8 cellular contexts compared by ENCODE assay signal in the genomic region with DNA sequence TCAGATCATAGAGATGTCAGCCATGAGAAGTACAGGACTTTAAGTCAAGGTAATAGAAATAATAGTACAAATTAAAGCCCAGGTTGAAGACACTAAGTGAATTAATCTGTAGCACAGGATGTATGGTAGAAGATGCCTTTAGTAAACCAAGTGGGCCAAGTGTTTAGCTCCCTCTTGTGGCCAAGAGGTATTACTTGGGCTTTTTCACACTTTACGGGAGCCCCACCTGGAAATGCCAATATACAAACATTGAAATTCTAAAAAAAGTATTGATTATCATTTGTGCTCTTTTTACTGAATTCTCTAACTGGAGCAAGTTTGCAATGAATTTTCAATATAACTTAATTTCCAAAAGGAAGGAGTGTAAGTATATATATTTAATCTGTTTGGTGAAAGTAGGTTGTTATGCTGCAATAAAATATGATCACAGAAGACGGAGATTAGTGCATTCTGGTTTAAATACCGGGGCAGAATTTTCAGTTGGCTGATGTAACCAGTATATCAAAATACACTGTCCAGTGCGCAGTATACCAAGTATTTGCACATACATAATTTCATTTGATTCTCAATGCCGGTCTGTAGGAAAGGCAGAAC.
DNase-seq lines count a peak whose midpoint lies in the region; ATAC-seq and TF ChIP-seq lines count a peak whose summit lies in the region.

No MANE protein-coding gene starts in this region.

- H3K27ac Mint-ChIP-seq in endodermal cell: no peak overlapping the region
- H3K27ac Mint-ChIP-seq in naive thymus-derived CD8-positive, alpha-beta T cell: peak overlapping the region; percentile 73 to 93 (median 89)
- no peak overlapping the region for H3K27ac Mint-ChIP-seq in activated T-helper 2 cell treated with anti-CD3 and anti-CD28 coated beads, Interferon-gamma antibody, Interleukin-2, Interleukin-4, amounts not matched to agents 10 μg/mL and 5 μg/mL and 100 μg/mL, durations not matched to agents 14 hours and 24 hours and 36 hours

- no peaks in the 10 kb centered on the region for H3K9me3 Mint-ChIP-seq in endodermal cell
- H3K9me3 Mint-ChIP-seq in naive thymus-derived CD8-positive, alpha-beta T cell: peaks cover 0 to 6% (median 0%) of the 10 kb centered on the region in 9 donors
- H3K9me3 Mint-ChIP-seq in activated T-helper 2 cell treated with anti-CD3 and anti-CD28 coated beads, Interferon-gamma antibody, Interleukin-2, Interleukin-4, amounts not matched to agents 10 μg/mL and 5 μg/mL and 100 μg/mL, durations not matched to agents 14 hours and 24 hours and 36 hours: peaks cover 9% of the 10 kb centered on the region

- H3K9ac ChIP-seq in MM.1S (ENCODE audit: low read length): no peak overlapping the region
- H3K9ac ChIP-seq in endodermal cell (ENCODE audit: extremely low read depth, low read length, poor library complexity, severe bottlenecking): no peak overlapping the region

- H3K4me3 Mint-ChIP-seq in endodermal cell: no peak overlapping the region
- H3K4me3 Mint-ChIP-seq in naive thymus-derived CD8-positive, alpha-beta T cell: peak overlapping the region in 9 of 10 donors; percentile 29 to 79 (median 67)
- no peak overlapping the region for H3K4me3 Mint-ChIP-seq in activated T-helper 2 cell treated with anti-CD3 and anti-CD28 coated beads, Interferon-gamma antibody, Interleukin-2, Interleukin-4, amounts not matched to agents 10 μg/mL and 5 μg/mL and 100 μg/mL, durations not matched to agents 14 hours and 24 hours and 36 hours (ENCODE audit: low read depth)

- H3K4me1 ChIP-seq in MM.1S (ENCODE audit: low read length): no peaks in the 10 kb centered on the region
- H3K4me1 ChIP-seq in endodermal cell (ENCODE audit: control insufficient read depth, insufficient read depth, low read length): no peaks in the 10 kb centered on the region

- H2AFZ ChIP-seq in MM.1S (ENCODE audit: low read length): no peak overlapping the region

- H3K4me3 ChIP-seq in GM12865 (ENCODE audit: low read depth, low read length) (no peak overlapping the region), HFF-Myc (replicated peaks; ENCODE audit: low read depth, low read length) (no peak overlapping the region), MM.1S (ENCODE audit: low read length) (no peak overlapping the region), endodermal cell (ENCODE audit: low read length) (no peak overlapping the region)

- intact Hi-C loops in activated T-helper 2 cell treated with anti-CD3 and anti-CD28 coated beads, Interferon-gamma antibody, Interleukin-2, Interleukin-4, amounts not matched to agents 10 μg/mL and 5 μg/mL and 100 μg/mL, durations not matched to agents 14 hours and 24 hours and 36 hours (cut with micrococcal nuclease): loop anchor here (1.0 to 5.0 kb wide), 3 partner anchors 82 to 424 kb away; a partner anchor contains a TSS

- H3K79me2 ChIP-seq in MM.1S (ENCODE audit: low read length): peaks cover 3% of the 10 kb centered on the region

- H4K20me1 ChIP-seq in MM.1S (ENCODE audit: insufficient read depth, low read length): no peaks in the 10 kb centered on the region

- H3K36me3 ChIP-seq in MM.1S (replicated peaks; ENCODE audit: insufficient read depth, low read length): no peaks in the 10 kb centered on the region
- no peaks in the 10 kb centered on the region for H3K36me3 ChIP-seq in endodermal cell (ENCODE audit: control insufficient read depth, insufficient read depth, low read length)

- no peak overlapping the region for H3K4me2 ChIP-seq in MM.1S (ENCODE audit: low read depth, low read length)

- H3K9me2 ChIP-seq in MM.1S (replicated peaks; ENCODE audit: insufficient read depth, low read length): no peaks in the 10 kb centered on the region

- no peaks in the 10 kb centered on the region for H3K4me1 Mint-ChIP-seq in endodermal cell
- H3K4me1 Mint-ChIP-seq in naive thymus-derived CD8-positive, alpha-beta T cell: peaks cover 24 to 58% (median 54%) of the 10 kb centered on the region in 4 donors
- H3K4me1 Mint-ChIP-seq in activated T-helper 2 cell treated with anti-CD3 and anti-CD28 coated beads, Interferon-gamma antibody, Interleukin-2, Interleukin-4, amounts not matched to agents 10 μg/mL and 5 μg/mL and 100 μg/mL, durations not matched to agents 14 hours and 24 hours and 36 hours (ENCODE audit: low read depth): peaks cover 39% of the 10 kb centered on the region

- TF ChIP-seq CTCF in GM12865 (IDR thresholded peaks at IDR 0.05; ENCODE audit: insufficient read depth, low read depth, low read length, missing control alignments): peak; percentile 74
- peak; percentile 76 for TF ChIP-seq CTCF in HFF-Myc (IDR thresholded peaks at IDR 0.05; ENCODE audit: low read depth, low read length, missing control alignments)
- TF ChIP-seq CTCF in MM.1S (IDR thresholded peaks at IDR 0.05; ENCODE audit: low read length): peak; percentile 81
- TF ChIP-seq CTCF in endodermal cell (conservative IDR thresholded peaks at IDR 0.05): peak; percentile 89

- H3K27me3 ChIP-seq in MM.1S (replicated peaks; ENCODE audit: insufficient read depth, low read length) (no peaks in the 10 kb centered on the region), endodermal cell (ENCODE audit: control insufficient read depth, insufficient read depth, low read length, poor library complexity, severe bottlenecking) (no peaks in the 10 kb centered on the region)

- H3K9me3 ChIP-seq in MM.1S (replicated peaks; ENCODE audit: insufficient read depth, low read length) (no peaks in the 10 kb centered on the region), endodermal cell (ENCODE audit: control insufficient read depth, low read length) (no peaks in the 10 kb centered on the region)

- DNase-seq in AML-193 (lab: John Stamatoyannopoulos, UW) (peak; percentile 58 to 66), GM12865 (ENCODE audit: low read depth) (peak; percentile 72), HFF-Myc (ENCODE audit: extremely low read depth, low read depth) (peak; percentile 9), MM.1S (peak; percentile 73), SW480 (ENCODE audit: low spot score) (peak; percentile 56), endodermal cell (peak; percentile 49)
- DNase-seq in naive thymus-derived CD8-positive, alpha-beta T cell: peak in 9 of 10 donors; percentile 19 to 76 (median 61)
- DNase-seq in activated T-helper 2 cell treated with anti-CD3 and anti-CD28 coated beads, Interferon-gamma antibody, Interleukin-2, Interleukin-4, amounts not matched to agents 10 μg/mL and 5 μg/mL and 100 μg/mL, durations not matched to agents 14 hours and 24 hours and 36 hours (ENCODE audit: low spot score): no peak

- peak; percentile 74 to 86 for ATAC-seq in naive thymus-derived CD8-positive, alpha-beta T cell

- H3F3A ChIP-seq in MM.1S (ENCODE audit: insufficient read depth, low read length): no peaks in the 10 kb centered on the region

- 81 to 100% methylated on average over 2 to 4 of the region's 5 CpGs for WGBS in endodermal cell (ENCODE audit: insufficient coverage in 1 of 2, insufficient read length in 1 of 2), 2 experiments

- H3K36me3 Mint-ChIP-seq in endodermal cell (ENCODE audit: low read depth): peaks cover 9% of the 10 kb centered on the region
- peaks cover 0 to 32% (median 19%) of the 10 kb centered on the region in 3 donors for H3K36me3 Mint-ChIP-seq in naive thymus-derived CD8-positive, alpha-beta T cell
- H3K36me3 Mint-ChIP-seq in activated T-helper 2 cell treated with anti-CD3 and anti-CD28 coated beads, Interferon-gamma antibody, Interleukin-2, Interleukin-4, amounts not matched to agents 10 μg/mL and 5 μg/mL and 100 μg/mL, durations not matched to agents 14 hours and 24 hours and 36 hours (ENCODE audit: low read depth): peaks cover 36% of the 10 kb centered on the region

- H3K27ac ChIP-seq in MM.1S (ENCODE audit: low read length) (no peak overlapping the region), endodermal cell (ENCODE audit: low read depth, low read length) (no peak overlapping the region)

- POLR2A ChIA-PET in naive thymus-derived CD8-positive, alpha-beta T cell (lab: Charles Lee): interaction anchor here (0.6 to 1.5 kb wide), 3 partner anchors 84 to 322 kb away, joined by 3 to 8 read pairs (median 8); a partner anchor contains a TSS

- no peaks in the 10 kb centered on the region for H3K27me3 Mint-ChIP-seq in endodermal cell (ENCODE audit: insufficient read depth)
- no peaks in the 10 kb centered on the region for H3K27me3 Mint-ChIP-seq in naive thymus-derived CD8-positive, alpha-beta T cell
- no peaks in the 10 kb centered on the region for H3K27me3 Mint-ChIP-seq in activated T-helper 2 cell treated with anti-CD3 and anti-CD28 coated beads, Interferon-gamma antibody, Interleukin-2, Interleukin-4, amounts not matched to agents 10 μg/mL and 5 μg/mL and 100 μg/mL, durations not matched to agents 14 hours and 24 hours and 36 hours (ENCODE audit: low read depth)

Comparison
In these comparisons a context has a peak if more than half of its experiments do, and no peak if none do; other contexts are left out.
1. H3K27ac Mint-ChIP-seq: peak in naive thymus-derived CD8-positive, alpha-beta T cell (10 of 10); none in endodermal cell (single experiment) and activated T-helper 2 cell treated with anti-CD3 and anti-CD28 coated beads, Interferon-gamma antibody, Interleukin-2, Interleukin-4, amounts not matched to agents 10 μg/mL and 5 μg/mL and 100 μg/mL, durations not matched to agents 14 hours and 24 hours and 36 hours (single experiment).
2. H3K4me3 Mint-ChIP-seq: peak in naive thymus-derived CD8-positive, alpha-beta T cell (9 of 10); none in endodermal cell (single experiment) and activated T-helper 2 cell treated with anti-CD3 and anti-CD28 coated beads, Interferon-gamma antibody, Interleukin-2, Interleukin-4, amounts not matched to agents 10 μg/mL and 5 μg/mL and 100 μg/mL, durations not matched to agents 14 hours and 24 hours and 36 hours (single experiment).
3. Peak in every context shown above with its lines, with median percentiles within 50 percentile points of each other: CTCF ChIP-seq.